1 cellular context compared by ENCODE assay signal in the genomic region with DNA sequence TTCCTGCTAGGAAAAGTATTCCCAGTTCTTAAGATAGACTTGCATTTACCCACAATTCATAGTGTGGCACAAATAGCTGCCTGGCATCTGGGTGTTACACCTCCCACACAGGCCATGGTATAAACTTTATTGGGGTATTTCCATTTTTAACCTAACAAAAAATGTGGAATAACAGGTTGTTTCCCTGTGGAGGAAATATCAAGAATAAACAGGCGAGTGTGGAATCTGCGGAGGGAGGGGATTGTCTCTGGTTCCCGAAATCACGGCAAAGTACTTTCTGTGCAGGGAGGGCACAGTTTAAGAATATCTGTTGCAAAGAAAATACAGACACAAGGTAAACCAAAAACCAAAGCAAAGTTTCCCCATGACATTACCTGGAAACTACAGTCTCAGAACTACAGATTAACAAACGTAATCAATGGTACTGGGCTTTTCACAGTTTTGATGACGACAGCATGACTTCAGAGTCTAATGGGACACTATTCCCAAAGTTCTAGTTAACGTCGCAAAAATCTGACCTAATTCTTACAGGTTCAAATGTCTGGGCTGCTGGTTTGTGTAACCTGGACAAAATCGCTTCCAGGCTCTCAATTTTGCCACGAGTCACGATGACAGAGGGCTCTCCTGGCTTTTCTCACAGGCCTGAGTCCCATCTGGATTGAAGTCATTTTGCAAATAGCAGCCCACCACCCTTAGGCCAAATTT.
TF ChIP-seq lines count a peak whose summit lies in the region.

No MANE protein-coding gene starts in this region.

TF ChIP-seq in HEK293, 187 proteins besides CTCF, POLR2A, EP300 and RAD21 (continued from another document):
- TF ChIP-seq, protein P1, sequence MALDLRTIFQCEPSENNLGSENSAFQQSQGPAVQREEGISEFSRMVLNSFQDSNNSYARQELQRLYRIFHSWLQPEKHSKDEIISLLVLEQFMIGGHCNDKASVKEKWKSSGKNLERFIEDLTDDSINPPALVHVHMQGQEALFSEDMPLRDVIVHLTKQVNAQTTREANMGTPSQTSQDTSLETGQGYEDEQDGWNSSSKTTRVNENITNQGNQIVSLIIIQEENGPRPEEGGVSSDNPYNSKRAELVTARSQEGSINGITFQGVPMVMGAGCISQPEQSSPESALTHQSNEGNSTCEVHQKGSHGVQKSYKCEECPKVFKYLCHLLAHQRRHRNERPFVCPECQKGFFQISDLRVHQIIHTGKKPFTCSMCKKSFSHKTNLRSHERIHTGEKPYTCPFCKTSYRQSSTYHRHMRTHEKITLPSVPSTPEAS (tag by site-specific recombination; IDR thresholded peaks at IDR 0.05), result no peak
- TF ChIP-seq EGR2 (tag by site-specific recombination; IDR thresholded peaks at IDR 0.05; ENCODE audit: low read depth) (no peak), ZNF521 (tag by site-specific recombination; IDR thresholded peaks at IDR 0.05) (no peak), ZNF664 (tag by site-specific recombination; IDR thresholded peaks at IDR 0.05) (no peak), HOXA7 (CRISPR knock-in tag; IDR thresholded peaks at IDR 0.05; ENCODE audit: borderline replicate concordance) (no peak), ZNF157 (tag by site-specific recombination; IDR thresholded peaks at IDR 0.05) (no peak), ZFHX2 (tag by site-specific recombination; conservative IDR thresholded peaks at IDR 0.05) (0 out of 2 replicates have a peak, but pooled peaks have one; percentile 12), GLIS2 (tag by site-specific recombination; IDR thresholded peaks at IDR 0.05) (no peak), ZNF223 (tag by site-specific recombination; IDR thresholded peaks at IDR 0.05) (no peak), ZNF518A (tag by site-specific recombination; conservative IDR thresholded peaks at IDR 0.05; ENCODE audit: low read depth) (no peak), ZBTB21 (tag by site-specific recombination; IDR thresholded peaks at IDR 0.05) (peak; percentile 68; the same call in 1 of the 2 replicates), IKZF3 (tag by site-specific recombination; IDR thresholded peaks at IDR 0.05) (no peak), ZNF660 (tag by site-specific recombination; IDR thresholded peaks at IDR 0.05) (0 out of 2 replicates have a peak, but pooled peaks have one; percentile 11), ZNF280D (tag by site-specific recombination; IDR thresholded peaks at IDR 0.05) (no peak), ZNF626 (tag by site-specific recombination; IDR thresholded peaks at IDR 0.05) (no peak), GLIS1 (tag by site-specific recombination; IDR thresholded peaks at IDR 0.05) (no peak), ZNF571 (tag by site-specific recombination; IDR thresholded peaks at IDR 0.05) (no peak)
